ENCODE assay signal across 9 cellular contexts in genomic region chrX:372856-373640, GRCh38. TPM values are rescaled to one million over a fixed set of nuclear protein-coding genes. Genes with fewer than 3 reads are reported as not detected.
DNase-seq lines count a peak whose midpoint lies in the region; ATAC-seq and TF ChIP-seq lines count a peak whose summit lies in the region.
"Had no signal": no experiment of that assay in that cellular context is flagged by ENCODE, and none has a peak within 500 bp of the region (broad histone marks: within the 10 kb centered on the region; RNA-seq: fewer than 3 reads in every experiment).

No MANE protein-coding gene starts in this region.

- 2 to 10% methylated on average over 45 to 50 of the region's 63 CpGs for WGBS in mesodermal cell (ENCODE audit: insufficient coverage in 2 of 2), 2 experiments

- no peak for DNase-seq in stimulated activated naive CD8-positive, alpha-beta T cell treated with anti-CD3 and anti-CD28 coated beads, Interleukin-15, Interleukin-2, amounts not matched to agents 100 U/mL and 50 U/mL, for 24 hours
- DNase-seq in dermis blood vessel endothelial cell (peak; percentile 27), HCEC 1CT (no peak), NCI-H748 (lab: John Stamatoyannopoulos, UW; ENCODE audit: unreplicated experiment) (no peak), middle frontal gyrus (ENCODE audit: extremely low spot score, low spot score) (no peak)
- DNase-seq: DMS79 had no signal

- no peak for TF ChIP-seq POLR2A in GM18505 (IDR thresholded peaks at IDR 0.05; ENCODE audit: borderline replicate concordance, extremely low read depth, insufficient read depth, insufficient read length)

- H3K9me3 Mint-ChIP-seq in stimulated activated naive CD8-positive, alpha-beta T cell treated with anti-CD3 and anti-CD28 coated beads, Interleukin-15, Interleukin-2, amounts not matched to agents 100 ng/mL and 50 ng/mL, for 24 hours, result no peaks in the 10 kb centered on the region

- peaks cover 38% of the 10 kb centered on the region for H3K4me1 Mint-ChIP-seq in stimulated activated naive CD8-positive, alpha-beta T cell treated with anti-CD3 and anti-CD28 coated beads, Interleukin-15, Interleukin-2, amounts not matched to agents 100 ng/mL and 50 ng/mL, for 24 hours (ENCODE audit: low read depth)

- peaks cover 12% of the 10 kb centered on the region for H3K36me3 Mint-ChIP-seq in stimulated activated naive CD8-positive, alpha-beta T cell treated with anti-CD3 and anti-CD28 coated beads, Interleukin-15, Interleukin-2, amounts not matched to agents 100 ng/mL and 50 ng/mL, for 24 hours (ENCODE audit: low read depth)

- peak overlapping the region; percentile 50 for H3K4me3 ChIP-seq in mesodermal cell (ENCODE audit: extremely low read depth, insufficient read depth, low read length, poor library complexity, severe bottlenecking)

- no peak overlapping the region for H3K27ac Mint-ChIP-seq in stimulated activated naive CD8-positive, alpha-beta T cell treated with anti-CD3 and anti-CD28 coated beads, Interleukin-15, Interleukin-2, amounts not matched to agents 100 ng/mL and 50 ng/mL, for 24 hours

- no peaks in the 10 kb centered on the region for H3K9me3 ChIP-seq in mesodermal cell (ENCODE audit: control insufficient read depth, low read length)

- no peak for ATAC-seq in stimulated activated naive CD8-positive, alpha-beta T cell treated with anti-CD3 and anti-CD28 coated beads, Interleukin-15, Interleukin-2, amounts not matched to agents 100 U/mL and 50 U/mL, for 24 hours
- no peak for ATAC-seq in GM18505 (IDR thresholded peaks at IDR 0.05; ENCODE audit: unreplicated experiment)

- peaks cover 39% of the 10 kb centered on the region for H3K4me1 ChIP-seq in mesodermal cell (ENCODE audit: control insufficient read depth, insufficient read depth, low read length, poor library complexity, severe bottlenecking)

- peak overlapping the region; percentile 75 for H3K4me3 Mint-ChIP-seq in stimulated activated naive CD8-positive, alpha-beta T cell treated with anti-CD3 and anti-CD28 coated beads, Interleukin-15, Interleukin-2, amounts not matched to agents 100 ng/mL and 50 ng/mL, for 24 hours

- no peaks in the 10 kb centered on the region for H3K36me3 ChIP-seq in mesodermal cell (ENCODE audit: control insufficient read depth, insufficient read depth, low read length)

- H3K27me3 Mint-ChIP-seq in stimulated activated naive CD8-positive, alpha-beta T cell treated with anti-CD3 and anti-CD28 coated beads, Interleukin-15, Interleukin-2, amounts not matched to agents 100 ng/mL and 50 ng/mL, for 24 hours, result peaks cover 26% of the 10 kb centered on the region

- H3K27ac ChIP-seq in mesodermal cell (ENCODE audit: low read depth, low read length, severe bottlenecking), result no peak overlapping the region

RNA-seq across cellular contexts. Expression of gene PPP2R3B, which starts 13.7 kb away (rescaled TPM):
- total RNA-seq in dermis blood vessel endothelial cell, result 13.5 and 16.3 TPM in 2 replicates
- polyA plus RNA-seq in mesodermal cell (2013, experiment 1 of 2), result 65.9 TPM
- 55.8 TPM for polyA plus RNA-seq in mesodermal cell (2013, experiment 2 of 2)

RNA-seq across cellular contexts. Expression of gene GTPBP6, which starts 54.5 kb away (rescaled TPM):
- total RNA-seq in dermis blood vessel endothelial cell, result 31.7 and 49.9 TPM in 2 replicates
- polyA plus RNA-seq in mesodermal cell (2013, experiment 1 of 2), result 41.1 TPM
- polyA plus RNA-seq in mesodermal cell (2013, experiment 2 of 2), result 37.4 TPM
